12 cellular contexts compared by ENCODE assay signal in the genomic region with DNA sequence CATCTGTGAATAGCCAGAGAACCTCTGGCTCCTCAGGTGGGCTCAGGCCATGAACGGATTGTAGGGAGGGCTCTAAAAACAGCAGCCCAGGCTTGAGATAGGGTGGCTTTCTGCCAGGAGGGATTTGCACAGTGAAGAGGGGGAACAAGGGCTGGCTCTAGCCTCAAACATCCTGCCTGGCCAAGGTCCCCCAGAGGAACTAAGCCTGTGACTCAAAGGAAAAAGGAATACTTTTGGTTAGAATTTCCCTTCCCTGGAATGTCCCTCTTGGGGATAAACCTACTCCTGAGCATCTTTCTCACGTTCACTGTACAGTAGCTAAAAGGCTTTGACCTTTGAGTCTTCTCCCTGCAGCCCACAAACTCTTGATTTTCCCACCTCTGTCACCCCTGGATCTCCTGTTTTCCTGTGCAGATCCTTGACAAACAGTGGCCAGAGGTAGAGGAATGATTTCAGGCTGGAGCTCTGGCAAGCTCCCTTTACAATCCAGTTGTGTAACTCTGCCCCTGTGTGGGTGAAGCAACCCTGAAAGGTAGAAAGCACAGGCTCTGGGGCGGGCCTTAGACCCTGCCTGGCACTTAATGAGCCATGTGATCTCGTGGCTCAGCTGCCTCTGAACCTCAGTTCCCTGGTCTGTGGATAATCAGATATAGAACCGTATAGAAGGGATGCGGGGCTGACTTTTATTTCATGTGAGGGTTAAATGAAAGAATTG. TPM values are rescaled to one million over a fixed set of nuclear protein-coding genes. Genes with fewer than 3 reads are reported as not detected.
DNase-seq lines count a peak whose midpoint lies in the region; ATAC-seq and TF ChIP-seq lines count a peak whose summit lies in the region.
"Had no signal": no experiment of that assay in that cellular context is flagged by ENCODE, and none has a peak within 500 bp of the region (broad histone marks: within the 10 kb centered on the region; RNA-seq: fewer than 3 reads in every experiment).

No MANE protein-coding gene starts in this region.

- no peak for TF ChIP-seq CTCF in brain microvascular endothelial cell (IDR thresholded peaks at IDR 0.05; ENCODE audit: low read depth, low read length, missing control alignments)
- TF ChIP-seq CTCF in liver (IDR thresholded peaks at IDR 0.05; ENCODE audit: low read depth, low read length, missing input control): no peak

- H3K36me3 ChIP-seq in brain microvascular endothelial cell (replicated peaks) (no peaks in the 10 kb centered on the region), liver (ENCODE audit: control insufficient read depth in 4 of 4, insufficient read depth in 3 of 4, low read depth in 1 of 4, low read length in 3 of 4) (peaks cover 0 to 11% (median 1%) of the 10 kb centered on the region in 4 donors)
- H3K36me3 ChIP-seq: prostate gland had no signal

- ATAC-seq in GM18517 (IDR thresholded peaks at IDR 0.05; ENCODE audit: unreplicated experiment): no peak
- no peak for ATAC-seq in GM18505 (IDR thresholded peaks at IDR 0.05; ENCODE audit: unreplicated experiment)
- no peak for ATAC-seq in HG02840 (IDR thresholded peaks at IDR 0.05; ENCODE audit: low FRiP score, unreplicated experiment)
- no peak for ATAC-seq in HG03354 (IDR thresholded peaks at IDR 0.05; ENCODE audit: poor library complexity, severe bottlenecking, unreplicated experiment)

- TF ChIP-seq POLR2A in GM18505 (IDR thresholded peaks at IDR 0.05; ENCODE audit: borderline replicate concordance, extremely low read depth, insufficient read depth, insufficient read length): no peak

- in situ Hi-C loops in brain microvascular endothelial cell (cut with HindIII; ENCODE audit: low pct_ligation_motif_present, low sequenced_read_pairs): no loop called here

- peaks cover 0 to 5% (median 0%) of the 10 kb centered on the region in 4 donors for H3K4me1 ChIP-seq in liver (ENCODE audit: control insufficient read depth in 4 of 4, insufficient read depth in 4 of 4, low read length in 3 of 4)
- H3K4me1 ChIP-seq: prostate gland had no signal

- peak in 1 of 2 donors; percentile 21 for TF ChIP-seq RAD21 in liver (IDR thresholded peaks at IDR 0.05)

- WGBS in liver: 61% methylated on average over 6 of the region's 6 CpGs

- H3K4me3 ChIP-seq in brain microvascular endothelial cell (ENCODE audit: low read depth, low read length) (no peak overlapping the region), liver (ENCODE audit: low read depth in 1 of 3, low read length in 3 of 3) (no peak overlapping the region)
- H3K4me3 ChIP-seq: prostate gland had no signal

- H3K27me3 ChIP-seq in brain microvascular endothelial cell (replicated peaks) (no peaks in the 10 kb centered on the region), liver (ENCODE audit: control insufficient read depth in 4 of 4, insufficient read depth in 4 of 4, low read length in 3 of 4) (no peaks in the 10 kb centered on the region)

- H3K9me3 ChIP-seq in liver (ENCODE audit: control insufficient read depth in 4 of 4, low read length in 3 of 4): no peaks in the 10 kb centered on the region
- H3K9me3 ChIP-seq: prostate gland had no signal

- DNase-seq in AG08396 (ENCODE audit: low spot score): peak; percentile 23
- peak; percentile 49 for DNase-seq in HS-5 (ENCODE audit: low read depth)
- DNase-seq in brain microvascular endothelial cell: peak; percentile 10
- DNase-seq: activated CD4-positive, alpha-beta T cell treated with anti-CD3 and anti-CD28 coated beads for 1 hour; C1 segment of cervical spinal cord had no signal

- H3K9ac ChIP-seq in liver (ENCODE audit: low read depth in 1 of 2, low read length in 2 of 2): no peak overlapping the region

- H3K27ac ChIP-seq in brain microvascular endothelial cell (no peak overlapping the region), liver (ENCODE audit: low read depth in 1 of 2, low read length in 2 of 2) (no peak overlapping the region)
- H3K27ac ChIP-seq: epithelial cell of prostate, prostate gland had no signal

TF ChIP-seq in liver, 16 proteins besides CTCF, POLR2A, EP300 and RAD21:
- peak in 1 of 2 donors; percentile 40 for TF ChIP-seq RXRA (IDR thresholded peaks at IDR 0.05)
- no peak for TF ChIP-seq SP1 (IDR thresholded peaks at IDR 0.05)
- TF ChIP-seq, protein P1, sequence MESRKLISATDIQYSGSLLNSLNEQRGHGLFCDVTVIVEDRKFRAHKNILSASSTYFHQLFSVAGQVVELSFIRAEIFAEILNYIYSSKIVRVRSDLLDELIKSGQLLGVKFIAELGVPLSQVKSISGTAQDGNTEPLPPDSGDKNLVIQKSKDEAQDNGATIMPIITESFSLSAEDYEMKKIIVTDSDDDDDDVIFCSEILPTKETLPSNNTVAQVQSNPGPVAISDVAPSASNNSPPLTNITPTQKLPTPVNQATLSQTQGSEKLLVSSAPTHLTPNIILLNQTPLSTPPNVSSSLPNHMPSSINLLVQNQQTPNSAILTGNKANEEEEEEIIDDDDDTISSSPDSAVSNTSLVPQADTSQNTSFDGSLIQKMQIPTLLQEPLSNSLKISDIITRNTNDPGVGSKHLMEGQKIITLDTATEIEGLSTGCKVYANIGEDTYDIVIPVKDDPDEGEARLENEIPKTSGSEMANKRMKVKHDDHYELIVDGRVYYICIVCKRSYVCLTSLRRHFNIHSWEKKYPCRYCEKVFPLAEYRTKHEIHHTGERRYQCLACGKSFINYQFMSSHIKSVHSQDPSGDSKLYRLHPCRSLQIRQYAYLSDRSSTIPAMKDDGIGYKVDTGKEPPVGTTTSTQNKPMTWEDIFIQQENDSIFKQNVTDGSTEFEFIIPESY (IDR thresholded peaks at IDR 0.05): no peak
- no peak for TF ChIP-seq GABPA (IDR thresholded peaks at IDR 0.05 in 1 of 2, conservative IDR thresholded peaks at IDR 0.05 in 1 of 2)
- peak; percentile 26 for TF ChIP-seq YY1 (IDR thresholded peaks at IDR 0.05)
- peak; percentile 33 to 46 for TF ChIP-seq HNF4A (conservative IDR thresholded peaks at IDR 0.05)

RNA-seq across cellular contexts. Expression of a gene that starts 17.4 kb away (rescaled TPM):
- 100 to 1,000 TPM in 1 of 2 donors, 10 to 100 TPM in 1; 84.1 to 122 TPM for total RNA-seq in liver
- polyA plus RNA-seq in liver: 100 to 1,000 TPM; 334 to 431 TPM

RNA-seq across cellular contexts. Expression of a gene that starts 17.8 kb away (rescaled TPM):
- 10 to 100 TPM; 30.3 to 43.6 TPM for total RNA-seq in liver
- polyA plus RNA-seq in liver: 10 to 100 TPM; 20.6 to 30.2 TPM
